14 cellular contexts compared by ENCODE assay signal in genomic region chr19:41457241-41457640, GRCh38. TPM values are rescaled to one million over a fixed set of nuclear protein-coding genes. Genes with fewer than 3 reads are reported as not detected.
A peak's percentile ranks its signal among the peaks of the same experiment; 100 is the strongest.
DNase-seq lines count a peak whose midpoint lies in the region; ATAC-seq and TF ChIP-seq lines count a peak whose summit lies in the region.
"Had no signal": no experiment of that assay in that cellular context is flagged by ENCODE, and none has a peak within 500 bp of the region (broad histone marks: within the 10 kb centered on the region; RNA-seq: fewer than 3 reads in every experiment).

No MANE protein-coding gene starts in this region.

- peak overlapping the region; percentile 78 for H3K27ac Mint-ChIP-seq in activated CD4-positive, alpha-beta memory T cell treated with anti-CD3 and anti-CD28 coated beads, Interleukin-2, amount 10 ng/mL, durations not matched to agents 7 days and 5 days
- H3K27ac Mint-ChIP-seq: brain had no signal

- CTCF ChIA-PET in GM10248 (lab: Yijun Ruan, JAX), result interaction anchor here (1.0 to 15.6 kb wide), 8 partner anchors 9 to 161 kb away, joined by 3 to 343 read pairs (median 6); partner anchors contain the start of genes CEACAM21 and DMAC2
- CTCF ChIA-PET in activated CD4-positive, alpha-beta memory T cell treated with anti-CD3 and anti-CD28 coated beads, Interleukin-2, amount 10 ng/mL, durations not matched to agents 7 days and 5 days (lab: Charles Lee), result interaction anchor here (0.5 to 3.3 kb wide), 19 partner anchors 8 to 883 kb away, joined by 3 to 28 read pairs (median 4); partner anchors contain the start of genes CEACAM21 and DMAC2

- H3K36me3 Mint-ChIP-seq in activated CD4-positive, alpha-beta memory T cell treated with anti-CD3 and anti-CD28 coated beads, Interleukin-2, amount 10 ng/mL, durations not matched to agents 7 days and 5 days (ENCODE audit: low read depth), result no peaks in the 10 kb centered on the region
- H3K36me3 Mint-ChIP-seq: brain had no signal

- peak overlapping the region; percentile 45 for H3K4me3 Mint-ChIP-seq in activated CD4-positive, alpha-beta memory T cell treated with anti-CD3 and anti-CD28 coated beads, Interleukin-2, amount 10 ng/mL, durations not matched to agents 7 days and 5 days
- H3K4me3 Mint-ChIP-seq: brain had no signal

- POLR2A ChIA-PET in GM10248 (lab: Yijun Ruan, JAX), result interaction anchor here (0.5 to 1.1 kb wide), 3 partner anchors 21 to 74 kb away, joined by 4 to 7 read pairs (median 4); no protein-coding TSS in a partner anchor
- POLR2A ChIA-PET in activated CD4-positive, alpha-beta memory T cell treated with anti-CD3 and anti-CD28 coated beads, Interleukin-2, amount 10 ng/mL, durations not matched to agents 7 days and 5 days (lab: Charles Lee), result interaction anchor here (1.0 to 2.6 kb wide), 7 partner anchors 10 to 113 kb away, joined by 3 to 16 read pairs (median 5); partner anchors contain the start of gene DMAC2

- peaks cover 45% of the 10 kb centered on the region for H3K4me1 Mint-ChIP-seq in activated CD4-positive, alpha-beta memory T cell treated with anti-CD3 and anti-CD28 coated beads, Interleukin-2, amount 10 ng/mL, durations not matched to agents 7 days and 5 days
- H3K4me1 Mint-ChIP-seq: brain had no signal

- peak; percentile 79 for ATAC-seq in GM19025 (IDR thresholded peaks at IDR 0.05; ENCODE audit: low read depth, unreplicated experiment)
- ATAC-seq in HG02938 (IDR thresholded peaks at IDR 0.05; ENCODE audit: unreplicated experiment), result peak; percentile 92

- DNase-seq in GM10248 (ENCODE audit: extremely low spot score), result peak; percentile 57
- no peak for DNase-seq in activated CD4-positive, alpha-beta memory T cell treated with anti-CD3 and anti-CD28 coated beads, Interleukin-2, amount 10 ng/mL, durations not matched to agents 7 days and 5 days
- DNase-seq in Ammon's horn (ENCODE audit: low spot score), result no peak
- DNase-seq in NCI-H2081 (lab: John Stamatoyannopoulos, UW), result no peak
- no peak for DNase-seq in stimulated activated CD8-positive, alpha-beta memory T cell treated with anti-CD3 and anti-CD28 coated beads, Interleukin-4, amount 100 ng/mL, for 48 hours
- DNase-seq in NCI-H2029 treated with DMSO at 0.1 percent for 48 hours (lab: John Stamatoyannopoulos, UW), result no peak
- DNase-seq: activated CD4-positive, CD25-positive, alpha-beta regulatory T cell treated with anti-CD3 and anti-CD28 coated beads, Interleukin-2, amount 50 U/mL, for 72 hours; NCI-H187 treated with DMSO at 0.1 percent for 48 hours; RPMI8226 had no signal

- no peaks in the 10 kb centered on the region for H3K9me3 Mint-ChIP-seq in activated CD4-positive, alpha-beta memory T cell treated with anti-CD3 and anti-CD28 coated beads, Interleukin-2, amount 10 ng/mL, durations not matched to agents 7 days and 5 days

- peaks cover 3% of the 10 kb centered on the region for H3K27me3 Mint-ChIP-seq in activated CD4-positive, alpha-beta memory T cell treated with anti-CD3 and anti-CD28 coated beads, Interleukin-2, amount 10 ng/mL, durations not matched to agents 7 days and 5 days

- TF ChIP-seq CTCF in GM10248 (IDR thresholded peaks at IDR 0.05; ENCODE audit: control extremely low read depth, extremely low read depth, low read depth, missing control alignments), result no peak

RNA-seq across cellular contexts. Expression of gene ERICH4, which starts 14.3 kb away (rescaled TPM):
- not detected for total RNA-seq in activated CD4-positive, alpha-beta memory T cell treated with anti-CD3 and anti-CD28 coated beads, Interleukin-2, amount 10 ng/mL, durations not matched to agents 7 days and 5 days
- total RNA-seq: liver, prostate gland had no signal

RNA-seq across cellular contexts. Expression of gene DMAC2, which starts 17.5 kb away (rescaled TPM):
- 10 to 100 TPM; 36.0 to 38.4 TPM for total RNA-seq in activated CD4-positive, alpha-beta memory T cell treated with anti-CD3 and anti-CD28 coated beads, Interleukin-2, amount 10 ng/mL, durations not matched to agents 7 days and 5 days

RNA-seq across cellular contexts. Expression of gene B3GNT8, which starts 30.1 kb away (rescaled TPM):
- total RNA-seq in activated CD4-positive, alpha-beta memory T cell treated with anti-CD3 and anti-CD28 coated beads, Interleukin-2, amount 10 ng/mL, durations not matched to agents 7 days and 5 days, result 1 to 10 TPM; 4.3 to 5.4 TPM

RNA-seq across cellular contexts. Expression of gene BCKDHA, which starts 59.6 kb away (rescaled TPM):
- 10 to 100 TPM; 17.9 to 27.1 TPM for total RNA-seq in activated CD4-positive, alpha-beta memory T cell treated with anti-CD3 and anti-CD28 coated beads, Interleukin-2, amount 10 ng/mL, durations not matched to agents 7 days and 5 days
